Comparison of ENCODE assay signal across 15 cellular contexts in genomic region chr1:12603224-12603623, GRCh38. TPM values are rescaled to one million over a fixed set of nuclear protein-coding genes. Genes with fewer than 3 reads are reported as not detected.
A peak's percentile ranks its signal among the peaks of the same experiment; 100 is the strongest.
DNase-seq lines count a peak whose midpoint lies in the region; ATAC-seq and TF ChIP-seq lines count a peak whose summit lies in the region.
"Had no signal": no experiment of that assay in that cellular context is flagged by ENCODE, and none has a peak within 500 bp of the region (broad histone marks: within the 10 kb centered on the region; RNA-seq: fewer than 3 reads in every experiment).

No MANE protein-coding gene starts in this region.

- H3K36me3 Mint-ChIP-seq in activated naive CD8-positive, alpha-beta T cell: peaks cover 19% of the 10 kb centered on the region
- H3K36me3 Mint-ChIP-seq in activated naive CD8-positive, alpha-beta T cell treated with anti-CD3 and anti-CD28 coated beads, Interleukin-2, amount 50 U/mL, for 24 hours (ENCODE audit: low read depth): peaks cover 50% of the 10 kb centered on the region
- peaks cover 68% of the 10 kb centered on the region for H3K36me3 Mint-ChIP-seq in activated CD8-positive, alpha-beta T cell treated with anti-CD3 and anti-CD28 coated beads for 36 hours (ENCODE audit: low read depth)
- H3K36me3 Mint-ChIP-seq in activated T-helper 1 cell treated with anti-CD3 and anti-CD28 coated beads, Interleukin-12 subunit alpha, Interleukin-12 subunit beta, Interleukin-2, Interleukin-4 antibody, amounts not matched to agents 30 ng/mL and 10 ng/mL and 1 ng/mL, durations not matched to agents 14 hours and 24 hours and 36 hours (ENCODE audit: low read depth): peaks cover 36% of the 10 kb centered on the region

- no peak for DNase-seq in activated naive CD8-positive, alpha-beta T cell treated with anti-CD3 and anti-CD28 coated beads, Interleukin-2, amount 50 U/mL, for 24 hours
- no peak for DNase-seq in activated CD8-positive, alpha-beta T cell treated with anti-CD3 and anti-CD28 coated beads for 36 hours
- DNase-seq in lower lobe of right lung (no peak), tibial artery (no peak), A172 (ENCODE audit: low spot score) (no peak)
- DNase-seq in activated T-helper 1 cell treated with anti-CD3 and anti-CD28 coated beads, Interleukin-12 subunit alpha, Interleukin-12 subunit beta, Interleukin-2, Interleukin-4 antibody, amounts not matched to agents 30 ng/mL and 10 ng/mL and 1 ng/mL, durations not matched to agents 14 hours and 24 hours and 36 hours (ENCODE audit: low spot score): no peak
- DNase-seq: activated CD4-positive, CD25-positive, alpha-beta regulatory T cell treated with anti-CD3 and anti-CD28 coated beads, Interleukin-2, amount 50 U/mL, for 72 hours; activated T-cell treated with anti-CD3 and anti-CD28 coated beads, Interleukin-2, amount 50 U/mL, for 1 hour; DMS79; glutamatergic neuron; nucleus accumbens had no signal

- H3K9me3 Mint-ChIP-seq in activated naive CD8-positive, alpha-beta T cell (ENCODE audit: low read depth): no peaks in the 10 kb centered on the region
- H3K9me3 Mint-ChIP-seq in activated naive CD8-positive, alpha-beta T cell treated with anti-CD3 and anti-CD28 coated beads, Interleukin-2, amount 50 U/mL, for 24 hours: no peaks in the 10 kb centered on the region
- H3K9me3 Mint-ChIP-seq in activated CD8-positive, alpha-beta T cell treated with anti-CD3 and anti-CD28 coated beads for 36 hours: peaks cover 8% of the 10 kb centered on the region
- peaks cover 4% of the 10 kb centered on the region for H3K9me3 Mint-ChIP-seq in activated T-helper 1 cell treated with anti-CD3 and anti-CD28 coated beads, Interleukin-12 subunit alpha, Interleukin-12 subunit beta, Interleukin-2, Interleukin-4 antibody, amounts not matched to agents 30 ng/mL and 10 ng/mL and 1 ng/mL, durations not matched to agents 14 hours and 24 hours and 36 hours

- CTCF ChIA-PET in activated CD8-positive, alpha-beta T cell treated with anti-CD3 and anti-CD28 coated beads for 36 hours (lab: Charles Lee): interaction anchor here (1.3 kb wide), 1 partner anchor 93 kb away, joined by 3 read pairs; no protein-coding TSS in a partner anchor

- ATAC-seq in activated naive CD8-positive, alpha-beta T cell treated with anti-CD3 and anti-CD28 coated beads, Interleukin-2, amount 50 U/mL, for 24 hours: no peak
- no peak for ATAC-seq in activated CD8-positive, alpha-beta T cell treated with anti-CD3 and anti-CD28 coated beads for 36 hours
- ATAC-seq in lower lobe of right lung (no peak), HG02852 (IDR thresholded peaks at IDR 0.05; ENCODE audit: unreplicated experiment) (no peak)

- intact Hi-C loops in activated CD8-positive, alpha-beta T cell treated with anti-CD3 and anti-CD28 coated beads for 36 hours (cut with micrococcal nuclease): no loop called here
- intact Hi-C loops in lower lobe of right lung (cut with DNase I) (no loop called here), tibial artery (cut with DNase I; ENCODE audit: low total_unique reads) (no loop called here)
- intact Hi-C loops in activated T-helper 1 cell treated with anti-CD3 and anti-CD28 coated beads, Interleukin-12 subunit alpha, Interleukin-12 subunit beta, Interleukin-2, Interleukin-4 antibody, amounts not matched to agents 30 ng/mL and 10 ng/mL and 1 ng/mL, durations not matched to agents 14 hours and 24 hours and 36 hours (cut with micrococcal nuclease): loop anchor here (5.0 kb wide), 1 partner anchor 91 kb away; no protein-coding TSS in a partner anchor

- H3K9me3 ChIP-seq in lower lobe of right lung (no peaks in the 10 kb centered on the region), tibial artery (no peaks in the 10 kb centered on the region)
- H3K9me3 ChIP-seq: suprapubic skin had no signal

- H3K36me3 ChIP-seq in lower lobe of right lung: peaks cover 14% of the 10 kb centered on the region
- peaks cover 0 to 31% (median 0%) of the 10 kb centered on the region in 3 donors for H3K36me3 ChIP-seq in tibial artery

- H3K27ac ChIP-seq in lower lobe of right lung (peak overlapping the region; percentile 53), tibial artery (peak overlapping the region; percentile 90 to 91)
- H3K27ac ChIP-seq: suprapubic skin had no signal

- peak overlapping the region; percentile 35 for H3K4me3 Mint-ChIP-seq in activated naive CD8-positive, alpha-beta T cell
- H3K4me3 Mint-ChIP-seq in activated naive CD8-positive, alpha-beta T cell treated with anti-CD3 and anti-CD28 coated beads, Interleukin-2, amount 50 U/mL, for 24 hours: no peak overlapping the region
- no peak overlapping the region for H3K4me3 Mint-ChIP-seq in activated CD8-positive, alpha-beta T cell treated with anti-CD3 and anti-CD28 coated beads for 36 hours
- no peak overlapping the region for H3K4me3 Mint-ChIP-seq in activated T-helper 1 cell treated with anti-CD3 and anti-CD28 coated beads, Interleukin-12 subunit alpha, Interleukin-12 subunit beta, Interleukin-2, Interleukin-4 antibody, amounts not matched to agents 30 ng/mL and 10 ng/mL and 1 ng/mL, durations not matched to agents 14 hours and 24 hours and 36 hours

- peaks cover 65% of the 10 kb centered on the region for H3K4me1 Mint-ChIP-seq in activated naive CD8-positive, alpha-beta T cell (ENCODE audit: low read depth)
- peaks cover 63% of the 10 kb centered on the region for H3K4me1 Mint-ChIP-seq in activated naive CD8-positive, alpha-beta T cell treated with anti-CD3 and anti-CD28 coated beads, Interleukin-2, amount 50 U/mL, for 24 hours
- peaks cover 69% of the 10 kb centered on the region for H3K4me1 Mint-ChIP-seq in activated CD8-positive, alpha-beta T cell treated with anti-CD3 and anti-CD28 coated beads for 36 hours (ENCODE audit: low read depth)
- H3K4me1 Mint-ChIP-seq in activated T-helper 1 cell treated with anti-CD3 and anti-CD28 coated beads, Interleukin-12 subunit alpha, Interleukin-12 subunit beta, Interleukin-2, Interleukin-4 antibody, amounts not matched to agents 30 ng/mL and 10 ng/mL and 1 ng/mL, durations not matched to agents 14 hours and 24 hours and 36 hours (ENCODE audit: low read depth): peaks cover 39% of the 10 kb centered on the region

- no peaks in the 10 kb centered on the region for H3K27me3 ChIP-seq in lower lobe of right lung (ENCODE audit: low read depth)
- H3K27me3 ChIP-seq in tibial artery: no peaks in the 10 kb centered on the region
- H3K27me3 ChIP-seq: suprapubic skin had no signal

- no peaks in the 10 kb centered on the region for H3K27me3 Mint-ChIP-seq in activated naive CD8-positive, alpha-beta T cell
- no peaks in the 10 kb centered on the region for H3K27me3 Mint-ChIP-seq in activated naive CD8-positive, alpha-beta T cell treated with anti-CD3 and anti-CD28 coated beads, Interleukin-2, amount 50 U/mL, for 24 hours
- H3K27me3 Mint-ChIP-seq in activated CD8-positive, alpha-beta T cell treated with anti-CD3 and anti-CD28 coated beads for 36 hours: no peaks in the 10 kb centered on the region
- H3K27me3 Mint-ChIP-seq in activated T-helper 1 cell treated with anti-CD3 and anti-CD28 coated beads, Interleukin-12 subunit alpha, Interleukin-12 subunit beta, Interleukin-2, Interleukin-4 antibody, amounts not matched to agents 30 ng/mL and 10 ng/mL and 1 ng/mL, durations not matched to agents 14 hours and 24 hours and 36 hours (ENCODE audit: insufficient read depth): peaks cover 4% of the 10 kb centered on the region

- H3K4me1 ChIP-seq in lower lobe of right lung: peaks cover 74% of the 10 kb centered on the region
- peaks cover 0 to 60% (median 50%) of the 10 kb centered on the region in 4 donors for H3K4me1 ChIP-seq in tibial artery

- H3K27ac Mint-ChIP-seq in activated naive CD8-positive, alpha-beta T cell: peak overlapping the region; percentile 94
- no peak overlapping the region for H3K27ac Mint-ChIP-seq in activated naive CD8-positive, alpha-beta T cell treated with anti-CD3 and anti-CD28 coated beads, Interleukin-2, amount 50 U/mL, for 24 hours
- peak overlapping the region; percentile 34 for H3K27ac Mint-ChIP-seq in activated CD8-positive, alpha-beta T cell treated with anti-CD3 and anti-CD28 coated beads for 36 hours
- no peak overlapping the region for H3K27ac Mint-ChIP-seq in activated T-helper 1 cell treated with anti-CD3 and anti-CD28 coated beads, Interleukin-12 subunit alpha, Interleukin-12 subunit beta, Interleukin-2, Interleukin-4 antibody, amounts not matched to agents 30 ng/mL and 10 ng/mL and 1 ng/mL, durations not matched to agents 14 hours and 24 hours and 36 hours

- H3K4me3 ChIP-seq in lower lobe of right lung: no peak overlapping the region
- no peak overlapping the region for H3K4me3 ChIP-seq in tibial artery
- H3K4me3 ChIP-seq: smooth muscle cell, suprapubic skin had no signal

- POLR2A ChIA-PET in activated CD8-positive, alpha-beta T cell treated with anti-CD3 and anti-CD28 coated beads for 36 hours (lab: Charles Lee): interaction anchor here (1.2 to 5.7 kb wide), 2 partner anchors 14 to 93 kb away, joined by 4 to 43 read pairs; partner anchors contain the start of gene DHRS3

- TF ChIP-seq CTCF in activated CD8-positive, alpha-beta T cell treated with anti-CD3 and anti-CD28 coated beads for 36 hours (IDR thresholded peaks at IDR 0.05): no peak
- TF ChIP-seq CTCF in lower lobe of right lung (IDR thresholded peaks at IDR 0.05): no peak
- no peak for TF ChIP-seq CTCF in tibial artery (IDR thresholded peaks at IDR 0.05)

RNA-seq across cellular contexts. Expression of gene DHRS3, which starts 14.8 kb away (rescaled TPM):
- total RNA-seq in activated CD8-positive, alpha-beta T cell treated with anti-CD3 and anti-CD28 coated beads for 36 hours: 100 to 1,000 TPM; 129 to 135 TPM
- 135 TPM for total RNA-seq in lower lobe of right lung
- not detected in 2 replicates for total RNA-seq in A172 (2014; rRNA removed; shearing (Covaris generic))
- total RNA-seq in activated T-helper 1 cell treated with anti-CD3 and anti-CD28 coated beads, Interleukin-12 subunit alpha, Interleukin-12 subunit beta, Interleukin-2, Interleukin-4 antibody, amounts not matched to agents 30 ng/mL and 10 ng/mL and 1 ng/mL, durations not matched to agents 14 hours and 24 hours and 36 hours: 109 and 111 TPM in 2 replicates

RNA-seq across cellular contexts. Expression of gene AADACL4, which starts 40.7 kb away (rescaled TPM):
- not detected for total RNA-seq in activated CD8-positive, alpha-beta T cell treated with anti-CD3 and anti-CD28 coated beads for 36 hours
- not detected for total RNA-seq in lower lobe of right lung
- not detected in 2 replicates for total RNA-seq in A172 (2014; rRNA removed; shearing (Covaris generic))
- total RNA-seq in activated T-helper 1 cell treated with anti-CD3 and anti-CD28 coated beads, Interleukin-12 subunit alpha, Interleukin-12 subunit beta, Interleukin-2, Interleukin-4 antibody, amounts not matched to agents 30 ng/mL and 10 ng/mL and 1 ng/mL, durations not matched to agents 14 hours and 24 hours and 36 hours: not detected in 2 replicates
- total RNA-seq: smooth muscle cell, suprapubic skin had no signal

Comparison
In these comparisons a context has a peak if more than half of its experiments do, and no peak if none do; other contexts are left out.
1. H3K27ac Mint-ChIP-seq: peak in activated naive CD8-positive, alpha-beta T cell (single experiment) and activated CD8-positive, alpha-beta T cell treated with anti-CD3 and anti-CD28 coated beads for 36 hours (single experiment); none in activated naive CD8-positive, alpha-beta T cell treated with anti-CD3 and anti-CD28 coated beads, Interleukin-2, amount 50 U/mL, for 24 hours (single experiment) and activated T-helper 1 cell treated with anti-CD3 and anti-CD28 coated beads, Interleukin-12 subunit alpha, Interleukin-12 subunit beta, Interleukin-2, Interleukin-4 antibody, amounts not matched to agents 30 ng/mL and 10 ng/mL and 1 ng/mL, durations not matched to agents 14 hours and 24 hours and 36 hours (single experiment).
2. RNA of gene DHRS3, which starts 14.8 kb away (total RNA-seq): 129 to 135 TPM in activated CD8-positive, alpha-beta T cell treated with anti-CD3 and anti-CD28 coated beads for 36 hours, 135 TPM in lower lobe of right lung (single experiment) and 109 to 111 TPM in activated T-helper 1 cell treated with anti-CD3 and anti-CD28 coated beads, Interleukin-12 subunit alpha, Interleukin-12 subunit beta, Interleukin-2, Interleukin-4 antibody, amounts not matched to agents 30 ng/mL and 10 ng/mL and 1 ng/mL, durations not matched to agents 14 hours and 24 hours and 36 hours; not detected in A172; every median in the first group is over 100 times any median in the second.